1 cellular context compared by ENCODE assay signal in genomic region chr7:127996253-127997071, GRCh38.
TF ChIP-seq lines count a peak whose summit lies in the region.

No MANE protein-coding gene starts in this region.

TF ChIP-seq in K562, 482 proteins besides CTCF, POLR2A, EP300 and RAD21:
- TF ChIP-seq RCOR1 (IDR thresholded peaks at IDR 0.05; ENCODE audit: borderline replicate concordance in 1 of 2, low read depth in 2 of 2, low read length in 2 of 2) (peak in 1 of 2 experiments; percentile 10; a peak in 2 of 4 replicates), TEAD1 (CRISPR knock-in tag; IDR thresholded peaks at IDR 0.05) (0 out of 4 replicates have a peak, but pooled peaks of 1 of the 2 experiments have one; percentile 28), MEIS2 (IDR thresholded peaks at IDR 0.05; ENCODE audit: partially characterized antibody) (peak; percentile 19), POLR2AphosphoS5 (IDR thresholded peaks at IDR 0.05; ENCODE audit: control insufficient read depth, insufficient read depth, low read depth, low read length) (peak; percentile 48; the same call in 1 of the 2 replicates), MIER1 (IDR thresholded peaks at IDR 0.05; ENCODE audit: low read depth) (no peak), CTBP1 (IDR thresholded peaks at IDR 0.05; ENCODE audit: borderline replicate concordance) (peak; percentile 16; the same call in 1 of the 2 replicates), ZC3H11A (IDR thresholded peaks at IDR 0.05; ENCODE audit: low read depth, low read length) (no peak), CBFA2T3 (IDR thresholded peaks at IDR 0.05) (peak; percentile 61), KDM1A (IDR thresholded peaks at IDR 0.05) (0 out of 4 replicates have a peak, but pooled peaks have one; percentile 12 to 37), SMC3 (conservative IDR thresholded peaks at IDR 0.05; ENCODE audit: insufficient read depth, low read depth, low read length) (no peak), NUFIP1 (IDR thresholded peaks at IDR 0.05; ENCODE audit: partially characterized antibody) (no peak), RREB1 (CRISPR knock-in tag; IDR thresholded peaks at IDR 0.05) (peak; percentile 58; the same call in 1 of the 2 replicates), EGR1 (conservative IDR thresholded peaks at IDR 0.05) (no peak), ZNF583 (CRISPR knock-in tag; IDR thresholded peaks at IDR 0.05) (0 out of 2 replicates have a peak, but pooled peaks have one; percentile 48), SMAD1 (IDR thresholded peaks at IDR 0.05; ENCODE audit: low read depth, low read length, partially characterized antibody) (no peak), PHF21A (IDR thresholded peaks at IDR 0.05; ENCODE audit: borderline replicate concordance, low read depth) (no peak), RNF2 (IDR thresholded peaks at IDR 0.05) (peak; percentile 5; the same call in 1 of the 2 replicates), ZBTB17 (CRISPR knock-in tag; IDR thresholded peaks at IDR 0.05) (no peak), TEAD4 (IDR thresholded peaks at IDR 0.05; ENCODE audit: low read length) (peak; percentile 60), TEAD4 (CRISPR knock-in tag; IDR thresholded peaks at IDR 0.05; ENCODE audit: borderline replicate concordance) (no peak), MCM2 (IDR thresholded peaks at IDR 0.05; ENCODE audit: low read depth) (no peak), ZNF436 (CRISPR knock-in tag; IDR thresholded peaks at IDR 0.05) (no peak), ELF1 (tag; IDR thresholded peaks at IDR 0.05) (no peak), FOXJ2 (tag; IDR thresholded peaks at IDR 0.05) (0 out of 2 replicates have a peak, but pooled peaks have one; percentile 24), ARID1B (IDR thresholded peaks at IDR 0.05) (peak; percentile 63), CREB1 (IDR thresholded peaks at IDR 0.05) (0 out of 2 replicates have a peak, but pooled peaks have one; percentile 15), CREB1 (CRISPR knock-in tag; IDR thresholded peaks at IDR 0.05) (no peak), HMGN3 (IDR thresholded peaks at IDR 0.05; ENCODE audit: borderline replicate concordance, extremely low read depth, insufficient read length, low read depth, low read length) (no peak), DPF2 (IDR thresholded peaks at IDR 0.05) (0 out of 2 replicates have a peak, but pooled peaks have one; percentile 24), SMARCB1 (IDR thresholded peaks at IDR 0.05; ENCODE audit: insufficient read length, low read depth) (peak; percentile 79), NRF1 (conservative IDR thresholded peaks at IDR 0.05 in 1 of 2, IDR thresholded peaks at IDR 0.05 in 1 of 2) (peak; percentile 48 to 56; a peak in 3 of 4 replicates), HDAC1 (IDR thresholded peaks at IDR 0.05) (0 out of 4 replicates have a peak, but pooled peaks of 1 of the 2 experiments have one; percentile 37), TAL1 (IDR thresholded peaks at IDR 0.05) (peak; percentile 13; the same call in 1 of the 2 replicates), HDGF (IDR thresholded peaks at IDR 0.05) (no peak), KAT7 (CRISPR knock-in tag; IDR thresholded peaks at IDR 0.05; ENCODE audit: borderline replicate concordance) (no peak), SMAD3 (CRISPR knock-in tag; conservative IDR thresholded peaks at IDR 0.05) (no peak), CXXC5 (CRISPR knock-in tag; IDR thresholded peaks at IDR 0.05) (0 out of 2 replicates have a peak, but pooled peaks have one; percentile 49), TCF3 (CRISPR knock-in tag; IDR thresholded peaks at IDR 0.05) (peak; percentile 74), ZNF586 (CRISPR knock-in tag; conservative IDR thresholded peaks at IDR 0.05) (0 out of 2 replicates have a peak, but pooled peaks have one; percentile 29), MITF (IDR thresholded peaks at IDR 0.05) (no peak), IFI16 (CRISPR knock-in tag; IDR thresholded peaks at IDR 0.05) (0 out of 2 replicates have a peak, but pooled peaks have one; percentile 40)
- TF ChIP-seq, protein P1, sequence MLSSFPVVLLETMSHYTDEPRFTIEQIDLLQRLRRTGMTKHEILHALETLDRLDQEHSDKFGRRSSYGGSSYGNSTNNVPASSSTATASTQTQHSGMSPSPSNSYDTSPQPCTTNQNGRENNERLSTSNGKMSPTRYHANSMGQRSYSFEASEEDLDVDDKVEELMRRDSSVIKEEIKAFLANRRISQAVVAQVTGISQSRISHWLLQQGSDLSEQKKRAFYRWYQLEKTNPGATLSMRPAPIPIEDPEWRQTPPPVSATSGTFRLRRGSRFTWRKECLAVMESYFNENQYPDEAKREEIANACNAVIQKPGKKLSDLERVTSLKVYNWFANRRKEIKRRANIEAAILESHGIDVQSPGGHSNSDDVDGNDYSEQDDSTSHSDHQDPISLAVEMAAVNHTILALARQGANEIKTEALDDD (IDR thresholded peaks at IDR 0.05), result 0 out of 2 replicates have a peak, but pooled peaks have one; percentile 3
- TF ChIP-seq, protein P2, sequence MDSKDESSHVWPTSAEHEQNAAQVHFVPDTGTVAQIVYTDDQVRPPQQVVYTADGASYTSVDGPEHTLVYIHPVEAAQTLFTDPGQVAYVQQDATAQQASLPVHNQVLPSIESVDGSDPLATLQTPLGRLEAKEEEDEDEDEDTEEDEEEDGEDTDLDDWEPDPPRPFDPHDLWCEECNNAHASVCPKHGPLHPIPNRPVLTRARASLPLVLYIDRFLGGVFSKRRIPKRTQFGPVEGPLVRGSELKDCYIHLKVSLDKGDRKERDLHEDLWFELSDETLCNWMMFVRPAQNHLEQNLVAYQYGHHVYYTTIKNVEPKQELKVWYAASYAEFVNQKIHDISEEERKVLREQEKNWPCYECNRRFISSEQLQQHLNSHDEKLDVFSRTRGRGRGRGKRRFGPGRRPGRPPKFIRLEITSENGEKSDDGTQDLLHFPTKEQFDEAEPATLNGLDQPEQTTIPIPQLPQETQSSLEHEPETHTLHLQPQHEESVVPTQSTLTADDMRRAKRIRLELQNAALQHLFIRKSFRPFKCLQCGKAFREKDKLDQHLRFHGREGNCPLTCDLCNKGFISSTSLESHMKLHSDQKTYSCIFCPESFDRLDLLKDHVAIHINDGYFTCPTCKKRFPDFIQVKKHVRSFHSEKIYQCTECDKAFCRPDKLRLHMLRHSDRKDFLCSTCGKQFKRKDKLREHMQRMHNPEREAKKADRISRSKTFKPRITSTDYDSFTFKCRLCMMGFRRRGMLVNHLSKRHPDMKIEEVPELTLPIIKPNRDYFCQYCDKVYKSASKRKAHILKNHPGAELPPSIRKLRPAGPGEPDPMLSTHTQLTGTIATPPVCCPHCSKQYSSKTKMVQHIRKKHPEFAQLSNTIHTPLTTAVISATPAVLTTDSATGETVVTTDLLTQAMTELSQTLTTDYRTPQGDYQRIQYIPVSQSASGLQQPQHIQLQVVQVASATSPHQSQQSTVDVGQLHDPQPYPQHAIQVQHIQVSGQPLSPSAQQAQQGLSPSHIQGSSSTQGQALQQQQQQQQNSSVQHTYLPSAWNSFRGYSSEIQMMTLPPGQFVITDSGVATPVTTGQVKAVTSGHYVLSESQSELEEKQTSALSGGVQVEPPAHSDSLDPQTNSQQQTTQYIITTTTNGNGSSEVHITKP (IDR thresholded peaks at IDR 0.05; ENCODE audit: partially characterized antibody), result peak; percentile 44
- TF ChIP-seq, protein P3, sequence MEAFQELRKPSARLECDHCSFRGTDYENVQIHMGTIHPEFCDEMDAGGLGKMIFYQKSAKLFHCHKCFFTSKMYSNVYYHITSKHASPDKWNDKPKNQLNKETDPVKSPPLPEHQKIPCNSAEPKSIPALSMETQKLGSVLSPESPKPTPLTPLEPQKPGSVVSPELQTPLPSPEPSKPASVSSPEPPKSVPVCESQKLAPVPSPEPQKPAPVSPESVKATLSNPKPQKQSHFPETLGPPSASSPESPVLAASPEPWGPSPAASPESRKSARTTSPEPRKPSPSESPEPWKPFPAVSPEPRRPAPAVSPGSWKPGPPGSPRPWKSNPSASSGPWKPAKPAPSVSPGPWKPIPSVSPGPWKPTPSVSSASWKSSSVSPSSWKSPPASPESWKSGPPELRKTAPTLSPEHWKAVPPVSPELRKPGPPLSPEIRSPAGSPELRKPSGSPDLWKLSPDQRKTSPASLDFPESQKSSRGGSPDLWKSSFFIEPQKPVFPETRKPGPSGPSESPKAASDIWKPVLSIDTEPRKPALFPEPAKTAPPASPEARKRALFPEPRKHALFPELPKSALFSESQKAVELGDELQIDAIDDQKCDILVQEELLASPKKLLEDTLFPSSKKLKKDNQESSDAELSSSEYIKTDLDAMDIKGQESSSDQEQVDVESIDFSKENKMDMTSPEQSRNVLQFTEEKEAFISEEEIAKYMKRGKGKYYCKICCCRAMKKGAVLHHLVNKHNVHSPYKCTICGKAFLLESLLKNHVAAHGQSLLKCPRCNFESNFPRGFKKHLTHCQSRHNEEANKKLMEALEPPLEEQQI (IDR thresholded peaks at IDR 0.05), result no peak
